Comparison of ENCODE assay signal across 8 cellular contexts in genomic region chr9:134449180-134449916, GRCh38.
DNase-seq lines count a peak whose midpoint lies in the region; ATAC-seq and TF ChIP-seq lines count a peak whose summit lies in the region.

No MANE protein-coding gene starts in this region.

- H3K4me1 Mint-ChIP-seq in osteocyte (ENCODE audit: unreplicated experiment): peaks cover 17% of the 10 kb centered on the region

- 20 to 71% methylated on average over 1 to 10 of the region's 10 CpGs for WGBS in transverse colon (ENCODE audit: low coverage in 1 of 2), 2 donors

- no peak for TF ChIP-seq EP300 in transverse colon (IDR thresholded peaks at IDR 0.05; ENCODE audit: low read depth)

- intact Hi-C loops in transverse colon (cut with DNase I; ENCODE audit: low total_unique reads): loop anchor here (2.0 to 5.0 kb wide), 2 partner anchors 238 to 289 kb away; no protein-coding TSS in a partner anchor

- ATAC-seq in GM21528 (IDR thresholded peaks at IDR 0.05; ENCODE audit: low FRiP score, unreplicated experiment): peak; percentile 76

- no peaks in the 10 kb centered on the region for H3K4me1 ChIP-seq in transverse colon

- H3K36me3 ChIP-seq in transverse colon: no peaks in the 10 kb centered on the region

- H3K9me3 Mint-ChIP-seq in osteocyte (ENCODE audit: unreplicated experiment): no peaks in the 10 kb centered on the region

- peaks cover 4 to 7% of the 10 kb centered on the region in 2 donors for H3K9me3 ChIP-seq in transverse colon

- no peaks in the 10 kb centered on the region for H3K27me3 ChIP-seq in transverse colon

- H3K4me3 ChIP-seq in LNCaP clone FGC (ENCODE audit: low read depth, low read length) (no peak overlapping the region), transverse colon (no peak overlapping the region)

- in situ Hi-C loops in SK-MEL-5 (cut with HindIII; ENCODE audit: low pct_unique_long_range_greater_than_20kb, low sequenced_read_pairs) (no loop called here), transverse colon (cut with MboI; ENCODE audit: low pct_ligation_motif_present in 1 of 4, low pct_unique_long_range_greater_than_20kb in 1 of 4, low sequenced_read_pairs in 3 of 4) (loop anchor here (5.0 to 10.0 kb wide), 3 partner anchors 275 to 285 kb away; partner anchors contain the start of gene RNU6ATAC (in 1 of the 4))

- H3K27ac Mint-ChIP-seq in osteocyte (ENCODE audit: unreplicated experiment): peak overlapping the region; percentile 50

- H3K36me3 Mint-ChIP-seq in osteocyte (ENCODE audit: unreplicated experiment): no peaks in the 10 kb centered on the region

- H3K4me3 Mint-ChIP-seq in osteocyte (ENCODE audit: unreplicated experiment): no peak overlapping the region

- TF ChIP-seq CTCF in LNCaP clone FGC (IDR thresholded peaks at IDR 0.05; ENCODE audit: control insufficient read depth, extremely low read depth, insufficient read depth) (peak; percentile 96), osteocyte (IDR thresholded peaks at IDR 0.05) (peak; percentile 87), transverse colon (IDR thresholded peaks at IDR 0.05) (peak; percentile 75 to 93 (median 80))

- TF ChIP-seq POLR2A in transverse colon (IDR thresholded peaks at IDR 0.05): no peak

- no peaks in the 10 kb centered on the region for H3K27me3 Mint-ChIP-seq in osteocyte (ENCODE audit: unreplicated experiment)

- peak; percentile 96 for DNase-seq in DMS 273 (lab: John Stamatoyannopoulos, UW; ENCODE audit: unreplicated experiment)
- DNase-seq in LNCaP clone FGC (ENCODE audit: low read depth): peak; percentile 83
- peak; percentile 91 for DNase-seq in SK-MEL-5 (ENCODE audit: low read depth, low spot score)
- peak; percentile 54 to 72 (median 62) for DNase-seq in activated naive CD4-positive, alpha-beta T cell (lab: John Stamatoyannopoulos, UW)
- peak; percentile 94 for DNase-seq in germinal center (ENCODE audit: low spot score)
- DNase-seq in osteocyte (ENCODE audit: extremely low spot score, unreplicated experiment): peak; percentile 97
- peak; percentile 88 for DNase-seq in transverse colon

- no peak overlapping the region for H3K27ac ChIP-seq in transverse colon
